1 cellular context compared by ENCODE assay signal in genomic region chr13:26920614-26921355, GRCh38.
TF ChIP-seq lines count a peak whose summit lies in the region.

No MANE protein-coding gene starts in this region.

TF ChIP-seq in H1, 55 proteins besides CTCF, POLR2A, EP300 and RAD21:
- TF ChIP-seq CHD7 (IDR thresholded peaks at IDR 0.05; ENCODE audit: insufficient replicate concordance, low read length), result no peak
- no peak for TF ChIP-seq SUZ12 (IDR thresholded peaks at IDR 0.05; ENCODE audit: low read length)
- no peak for TF ChIP-seq JUN (IDR thresholded peaks at IDR 0.05; ENCODE audit: low read depth, low read length)
